ENCODE assay signal across 24 cellular contexts in the genomic region with DNA sequence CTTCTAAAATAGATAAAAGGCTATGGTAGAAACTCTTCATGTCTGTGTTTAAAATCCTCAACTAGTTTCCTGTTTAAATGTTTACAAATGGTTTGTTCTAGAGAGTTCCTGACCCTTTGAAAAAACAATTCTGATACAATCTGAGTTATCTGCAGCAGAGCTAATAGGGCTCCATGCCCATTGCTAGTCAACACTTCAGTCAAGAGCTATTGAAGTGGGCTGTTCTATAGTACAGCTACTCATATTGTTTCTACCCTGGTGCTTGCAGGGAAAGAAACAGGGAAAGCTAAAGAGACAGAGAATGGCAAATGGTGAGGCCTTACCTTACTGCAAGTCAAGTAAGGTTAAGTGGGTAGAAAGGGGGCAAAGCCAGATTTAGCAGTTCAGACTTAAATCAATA.
DNase-seq lines count a peak whose midpoint lies in the region; ATAC-seq lines count a peak whose summit lies in the region.
"Had no signal": no experiment of that assay in that cellular context is flagged by ENCODE, and none has a peak within 500 bp of the region (broad histone marks: within the 10 kb centered on the region; RNA-seq: fewer than 3 reads in every experiment).

No MANE protein-coding gene starts in this region.

- ATAC-seq in GM21619 (IDR thresholded peaks at IDR 0.05; ENCODE audit: unreplicated experiment), result no peak
- no peak for ATAC-seq in GM21447 (IDR thresholded peaks at IDR 0.05; ENCODE audit: unreplicated experiment)
- no peak for ATAC-seq in GM21786 (IDR thresholded peaks at IDR 0.05; ENCODE audit: unreplicated experiment)
- ATAC-seq: K562; left colon; natural killer cell treated with Interleukin-12 subunit alpha and Interleukin-12 subunit beta and Interleukin-15 and Interleukin-18, amount 100 ng/mL, for 72 hours had no signal

- in situ Hi-C loops in G401 (cut with HindIII; ENCODE audit: low sequenced_read_pairs), result no loop called here

- DNase-seq in DMS153 (lab: John Stamatoyannopoulos, UW), result peak; percentile 93
- DNase-seq in NCI-H1092 (lab: John Stamatoyannopoulos, UW), result peak; percentile 68
- peak; percentile 32 for DNase-seq in NCI-H2227 (lab: John Stamatoyannopoulos, UW; ENCODE audit: unreplicated experiment)
- peak; percentile 26 to 85 for DNase-seq in dermis microvascular lymphatic vessel endothelial cell (ENCODE audit: low read depth in 2 of 2)
- no peak for DNase-seq in G401 (ENCODE audit: low spot score)
- DNase-seq: ACHN; activated CD4-positive, alpha-beta T cell treated with anti-CD3 and anti-CD28 coated beads for 4 hours; anterior cingulate cortex; Caco-2; caudate nucleus; heart right ventricle; left colon; midbrain; MM.1S; NCI-H2081; ovary; PC-9; sigmoid colon; T-helper 1 cell had no signal
